27 cellular contexts compared by ENCODE assay signal in the genomic region with DNA sequence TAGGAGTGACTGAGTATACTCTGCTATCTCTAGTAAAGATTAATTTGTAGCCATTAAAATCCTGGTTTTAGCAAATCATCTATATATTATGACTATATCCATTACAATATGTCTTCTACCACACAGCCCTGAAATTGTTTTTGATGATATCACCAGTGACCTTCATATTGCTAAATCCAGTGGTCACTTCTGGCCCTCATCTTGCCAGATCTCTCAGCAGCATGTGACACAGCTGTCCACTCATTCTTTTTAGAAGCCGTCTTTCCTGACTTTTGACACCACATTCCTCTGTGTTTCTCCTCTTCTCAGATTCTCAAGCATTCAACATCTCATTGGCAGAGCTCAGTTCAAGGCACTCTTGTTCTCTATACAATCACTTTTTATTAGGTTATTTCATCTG. TPM values are rescaled to one million over a fixed set of nuclear protein-coding genes. Genes with fewer than 3 reads are reported as not detected.
DNase-seq lines count a peak whose midpoint lies in the region; ATAC-seq lines count a peak whose summit lies in the region.
"Had no signal": no experiment of that assay in that cellular context is flagged by ENCODE, and none has a peak within 500 bp of the region (broad histone marks: within the 10 kb centered on the region; RNA-seq: fewer than 3 reads in every experiment).

No MANE protein-coding gene starts in this region.

- DNase-seq in AG20443 (ENCODE audit: low spot score) (peak; percentile 37), RPMI7951 (ENCODE audit: low read depth) (peak; percentile 3), fibroblast of gingiva (ENCODE audit: low read depth) (peak; percentile 43), left lobe of liver (ENCODE audit: low spot score) (no peak), DMS153 treated with DMSO at 0.1 percent for 48 hours (lab: John Stamatoyannopoulos, UW; ENCODE audit: unreplicated experiment) (no peak), DMS 273 (lab: John Stamatoyannopoulos, UW; ENCODE audit: unreplicated experiment) (no peak), NCI-H345 (lab: John Stamatoyannopoulos, UW) (no peak)
- DNase-seq: activated B cell treated with CpG ODN at 0.5 μM for 24 hours; activated CD4-positive, alpha-beta memory T cell treated with anti-CD3 and anti-CD28 coated beads for 36 hours; activated CD8-positive, alpha-beta memory T cell treated with anti-CD3 and anti-CD28 coated beads, Interleukin-2, amount 50 U/mL, for 4 hours; activated naive CD4-positive, alpha-beta T cell treated with Interleukin-2 at 50 U/mL for 16 hours; CD4-positive, alpha-beta memory T cell; EL; esophagus squamous epithelium; glutamatergic neuron; H7; KG1; NCI-H1417; NCI-H2081; NCI-H526; SJCRH30; spleen; stimulated activated CD4-positive, alpha-beta T cell treated with anti-CD3 and anti-CD28 coated beads, Interleukin-2, amount 100 ng/mL, for 24 hours; T1000; thyroid gland had no signal

- ATAC-seq in left lobe of liver: peak; percentile 31
- no peak for ATAC-seq in GM21515 (IDR thresholded peaks at IDR 0.05; ENCODE audit: unreplicated experiment)

RNA-seq across cellular contexts. Expression of gene CPNE8, which starts 54.9 kb away (rescaled TPM):
- total RNA-seq in RPMI7951 (2014; rRNA removed; shearing (Covaris generic)): 14.4 and 14.5 TPM in 2 replicates
- total RNA-seq in left lobe of liver: 9.2 TPM
- total RNA-seq: myocyte, SJCRH30 had no signal

Comparison
In these comparisons a context has a peak if more than half of its experiments do, and no peak if none do; other contexts are left out.
1. DNase-seq: peak in AG20443 (single experiment), RPMI7951 (single experiment) and fibroblast of gingiva (single experiment); none in left lobe of liver (single experiment), DMS153 treated with DMSO at 0.1 percent for 48 hours (single experiment), DMS 273 (single experiment) and NCI-H345 (single experiment).